Comparison of ENCODE assay signal across 23 cellular contexts in the genomic region with DNA sequence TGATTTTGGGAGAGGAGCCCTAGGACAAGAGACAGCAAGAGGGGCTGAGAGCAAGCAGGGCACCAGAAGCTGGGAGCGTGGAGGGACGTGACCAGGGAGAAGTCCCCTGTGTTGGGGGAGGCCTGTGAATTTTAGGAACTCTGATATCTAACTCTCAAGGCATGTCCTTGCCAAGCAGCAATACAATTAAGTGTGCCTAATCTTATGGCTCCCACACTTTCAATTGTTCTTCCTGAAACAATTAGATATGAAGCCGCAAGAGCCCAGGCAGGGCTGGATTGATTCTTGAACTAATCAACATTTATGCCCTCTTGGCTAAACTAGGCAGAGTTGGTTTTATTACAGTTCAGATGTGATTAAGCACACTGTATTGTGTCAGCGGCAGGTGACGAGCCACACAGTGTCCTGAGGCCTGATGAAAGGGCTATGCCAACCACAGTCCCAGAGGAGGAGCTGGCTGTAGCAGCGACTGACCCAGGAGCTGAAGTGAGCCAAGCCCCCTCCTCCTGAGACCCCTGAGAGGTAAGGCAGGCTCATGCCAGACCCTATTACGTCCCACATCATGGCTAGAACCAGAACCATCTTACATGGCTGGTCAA. TPM values are rescaled to one million over a fixed set of nuclear protein-coding genes. Genes with fewer than 3 reads are reported as not detected.
DNase-seq lines count a peak whose midpoint lies in the region; FAIRE-seq and TF ChIP-seq lines count a peak whose summit lies in the region.
"Had no signal": no experiment of that assay in that cellular context is flagged by ENCODE, and none has a peak within 500 bp of the region (broad histone marks: within the 10 kb centered on the region; RNA-seq: fewer than 3 reads in every experiment).

No MANE protein-coding gene starts in this region.

- H3K27ac ChIP-seq in H1 (ENCODE audit: low read depth, low read length): no peak overlapping the region
- H3K27ac ChIP-seq in neural progenitor cell: no peak overlapping the region
- H3K27ac ChIP-seq: ascending aorta, gastroesophageal sphincter had no signal

- 82% methylated on average over 7 of the region's 7 CpGs; no CpG with 5 or more reads in 1 of the 2 experiments for WGBS in H1 (ENCODE audit: extremely low coverage in 1 of 2, insufficient coverage in 1 of 2, insufficient read length in 1 of 2, insufficient replicate concordance in 2 of 2, low coverage in 1 of 2, low lambda C conversion rate in 2 of 2, missing lambda C conversion rate in 1 of 2), 2 experiments

- H3K36me3 ChIP-seq in H1 (ENCODE audit: control insufficient read depth in 2 of 4, insufficient read depth in 4 of 4, low read length in 3 of 4) (no peaks in the 10 kb centered on the region), neural progenitor cell (no peaks in the 10 kb centered on the region)
- H3K36me3 ChIP-seq: ascending aorta had no signal

- peaks cover 10% of the 10 kb centered on the region for H3K23me2 ChIP-seq in H1 (ENCODE audit: low read depth, low read length)

- H3K4me3 ChIP-seq in H1 (ENCODE audit: extremely low read depth in 1 of 4, insufficient read depth in 2 of 4, low read depth in 3 of 4, low read length in 4 of 4) (no peak overlapping the region), neural progenitor cell (no peak overlapping the region)
- H3K4me3 ChIP-seq: ascending aorta, gastroesophageal sphincter had no signal

- H3K9me3 ChIP-seq in H1 (ENCODE audit: insufficient read depth in 2 of 2, low read depth in 1 of 2, low read length in 1 of 2) (no peaks in the 10 kb centered on the region), neural progenitor cell (ENCODE audit: low read depth) (no peaks in the 10 kb centered on the region)
- H3K9me3 ChIP-seq: ascending aorta, gastroesophageal sphincter, SK-N-SH had no signal

- H3K79me2 ChIP-seq in H1 (ENCODE audit: control insufficient read depth in 1 of 2, insufficient read depth in 2 of 2, low read length in 2 of 2): no peaks in the 10 kb centered on the region; a peak in 2 of 4 replicates
- H3K79me2 ChIP-seq in neural progenitor cell (ENCODE audit: low read depth): peaks cover 4% of the 10 kb centered on the region

- no peak overlapping the region for H3K9ac ChIP-seq in H1 (replicated peaks in 1 of 4; ENCODE audit: extremely low read depth in 1 of 4, low read depth in 3 of 4, low read length in 3 of 4)
- H3K9ac ChIP-seq in neural progenitor cell: no peak overlapping the region
- H3K9ac ChIP-seq: SK-N-SH had no signal

- 0 out of 2 replicates have a peak overlapping the region, but pooled peaks have one; percentile 81 for H2BK15ac ChIP-seq in H1 (ENCODE audit: low read length)

- H3K36me3 Mint-ChIP-seq in osteocyte (ENCODE audit: unreplicated experiment): no peaks in the 10 kb centered on the region
- no peaks in the 10 kb centered on the region for H3K36me3 Mint-ChIP-seq in neural progenitor cell
- H3K36me3 Mint-ChIP-seq: CD4-positive, alpha-beta memory T cell had no signal

- no peak overlapping the region for H2AK5ac ChIP-seq in H1 (ENCODE audit: low read depth, low read length)

- DNase-seq in GM13977 (ENCODE audit: low spot score) (peak; percentile 8), OCI-M1 (lab: John Stamatoyannopoulos, UW) (peak; percentile 62), H1 (ENCODE audit: low read depth in 1 of 2, low spot score in 2 of 2) (no peak), osteocyte (ENCODE audit: extremely low spot score, unreplicated experiment) (no peak), SKM-1 (lab: John Stamatoyannopoulos, UW; ENCODE audit: unreplicated experiment) (no peak), neural progenitor cell (ENCODE audit: low spot score) (no peak), DMS114 treated with DMSO at 0.1 percent for 48 hours (lab: John Stamatoyannopoulos, UW; ENCODE audit: unreplicated experiment) (no peak)
- DNase-seq: activated CD4-positive, CD25-positive, alpha-beta regulatory T cell treated with anti-CD3 and anti-CD28 coated beads, Interleukin-2, amount 50 U/mL, for 72 hours; activated naive CD4-positive, alpha-beta T cell treated with anti-CD3 and anti-CD28 coated beads for 36 hours; activated T-cell treated with anti-CD3 and anti-CD28 coated beads, Interleukin-2, amount 50 U/mL, for 4 hours; CD4-positive, alpha-beta memory T cell; central memory CD4-positive, alpha-beta T cell; naive thymus-derived CD4-positive, alpha-beta T cell; NCI-H1694; NCI-H748 treated with DMSO at 0.1 percent for 48 hours; SK-N-SH; stimulated activated CD4-positive, alpha-beta T cell treated with anti-CD3 and anti-CD28 coated beads, Interleukin-1b, Interleukin-23, amount 100 ng/mL, for 48 hours; stimulated activated naive CD4-positive, alpha-beta T cell; T-helper 9 cell had no signal

- POLR2A ChIA-PET in H1 (lab: Charles Lee; ENCODE audit: partially characterized antibody): interaction anchor here (0.6 to 1.8 kb wide), 3 partner anchors 15 to 675 kb away, joined by 3 to 5 read pairs (median 3); no protein-coding TSS in a partner anchor

- H3K9me3 Mint-ChIP-seq in osteocyte (ENCODE audit: unreplicated experiment) (no peaks in the 10 kb centered on the region), neural progenitor cell (no peaks in the 10 kb centered on the region)
- H3K9me3 Mint-ChIP-seq: activated naive CD4-positive, alpha-beta T cell treated with anti-CD3 and anti-CD28 coated beads for 36 hours; activated T-cell treated with anti-CD3 and anti-CD28 coated beads, Interleukin-2, amount 50 U/mL, for 4 hours; CD4-positive, alpha-beta memory T cell; naive thymus-derived CD4-positive, alpha-beta T cell had no signal

- TF ChIP-seq POLR2A in H1 (IDR thresholded peaks at IDR 0.05; ENCODE audit: control extremely low read depth in 1 of 2, low read depth in 2 of 2, low read length in 2 of 2): no peak

- H3F3A ChIP-seq in neural progenitor cell (ENCODE audit: low read depth): peaks cover 5% of the 10 kb centered on the region

- TF ChIP-seq RAD21 in H1 (IDR thresholded peaks at IDR 0.05 in 1 of 2, conservative IDR thresholded peaks at IDR 0.05 in 1 of 2; ENCODE audit: low read depth in 2 of 2, low read length in 2 of 2): no peak

- no peak for TF ChIP-seq EP300 in H1 (IDR thresholded peaks at IDR 0.05; ENCODE audit: borderline replicate concordance in 1 of 2, low read depth in 2 of 2, low read length in 2 of 2)

- H3K27me3 ChIP-seq in H1 (replicated peaks in 1 of 4; ENCODE audit: control insufficient read depth in 3 of 4, extremely low read depth in 1 of 4, insufficient read depth in 3 of 4, low read length in 3 of 4): no peaks in the 10 kb centered on the region; a peak in 1 of 7 replicates
- no peaks in the 10 kb centered on the region for H3K27me3 ChIP-seq in neural progenitor cell
- H3K27me3 ChIP-seq: ascending aorta, gastroesophageal sphincter had no signal

- no peak overlapping the region for H2AFZ ChIP-seq in H1 (ENCODE audit: low read length)
- no peak overlapping the region for H2AFZ ChIP-seq in neural progenitor cell (replicated peaks)

- no peak for FAIRE-seq in H1 (lab: Jason Lieb, UNC)
- FAIRE-seq: GM12892, keratinocyte had no signal

- H3K4me3 Mint-ChIP-seq in osteocyte (ENCODE audit: unreplicated experiment) (no peak overlapping the region), neural progenitor cell (no peak overlapping the region)
- H3K4me3 Mint-ChIP-seq: activated naive CD4-positive, alpha-beta T cell treated with anti-CD3 and anti-CD28 coated beads for 36 hours; activated T-cell treated with anti-CD3 and anti-CD28 coated beads, Interleukin-2, amount 50 U/mL, for 4 hours; CD4-positive, alpha-beta memory T cell; naive thymus-derived CD4-positive, alpha-beta T cell had no signal

- peaks cover 16% of the 10 kb centered on the region for H3K4me1 Mint-ChIP-seq in osteocyte (ENCODE audit: unreplicated experiment)
- peaks cover 6% of the 10 kb centered on the region for H3K4me1 Mint-ChIP-seq in neural progenitor cell

- H2BK12ac ChIP-seq in H1 (ENCODE audit: low read depth, low read length): no peak overlapping the region

- no peak overlapping the region for H2BK20ac ChIP-seq in H1 (ENCODE audit: low read length)

- CTCF ChIA-PET in H1 (lab: Charles Lee; ENCODE audit: partially characterized antibody): interaction anchor here (1.4 kb wide), 1 partner anchor 13 kb away, joined by 8 read pairs; no protein-coding TSS in a partner anchor

- in situ Hi-C loops in GM13977 (cut with MboI; ENCODE audit: low pct_unique_long_range_greater_than_20kb, low sequenced_read_pairs, unreplicated experiment): no loop called here

- no peak overlapping the region for H4K8ac ChIP-seq in H1 (ENCODE audit: extremely low read depth, insufficient read depth, low read length)

- no peaks in the 10 kb centered on the region for H3K79me1 ChIP-seq in H1 (ENCODE audit: low read depth, low read length)

- H3K56ac ChIP-seq in H1 (replicated peaks; ENCODE audit: insufficient read length, low read depth, low read length): no peak overlapping the region

- no peaks in the 10 kb centered on the region for H3K27me3 Mint-ChIP-seq in osteocyte (ENCODE audit: unreplicated experiment)
- peaks cover 4% of the 10 kb centered on the region for H3K27me3 Mint-ChIP-seq in neural progenitor cell (ENCODE audit: insufficient read depth, low read depth)
- H3K27me3 Mint-ChIP-seq: CD4-positive, alpha-beta memory T cell; naive thymus-derived CD4-positive, alpha-beta T cell had no signal

- no peak overlapping the region for H3K4ac ChIP-seq in H1 (replicated peaks; ENCODE audit: insufficient read length, low read depth, low read length)

- no peak overlapping the region for H4K91ac ChIP-seq in H1 (replicated peaks; ENCODE audit: insufficient read length, low read length)

- peak overlapping the region; percentile 57 for H3K27ac Mint-ChIP-seq in osteocyte (ENCODE audit: unreplicated experiment)
- no peak overlapping the region for H3K27ac Mint-ChIP-seq in neural progenitor cell
- H3K27ac Mint-ChIP-seq: activated naive CD4-positive, alpha-beta T cell treated with anti-CD3 and anti-CD28 coated beads for 36 hours; CD4-positive, alpha-beta memory T cell had no signal

- no peak overlapping the region for H4K5ac ChIP-seq in H1 (ENCODE audit: insufficient read length, low read depth, low read length)

- H3K4me2 ChIP-seq in H1 (ENCODE audit: insufficient read depth in 1 of 2, low read depth in 2 of 2, low read length in 2 of 2) (no peak overlapping the region), neural progenitor cell (no peak overlapping the region)
- H3K4me2 ChIP-seq: SK-N-SH had no signal

- no peak overlapping the region for H2BK120ac ChIP-seq in H1 (replicated peaks; ENCODE audit: low read depth, low read length)

- peaks cover 0 to 4% (median 3%) of the 10 kb centered on the region in 4 experiments; a peak in 3 of 7 replicates for H3K4me1 ChIP-seq in H1 (replicated peaks in 1 of 4; ENCODE audit: control insufficient read depth in 3 of 4, insufficient read depth in 4 of 4, low read length in 3 of 4)
- H3K4me1 ChIP-seq in neural progenitor cell: peaks cover 1% of the 10 kb centered on the region

- no peak overlapping the region; the same call in 1 of the 2 replicates for H3K18ac ChIP-seq in H1 (ENCODE audit: extremely low read depth, low read length)

- no peak overlapping the region for H3K14ac ChIP-seq in H1 (ENCODE audit: insufficient read length)

- TF ChIP-seq CTCF in GM13977 (IDR thresholded peaks at IDR 0.05; ENCODE audit: extremely low read depth, insufficient read depth, missing control alignments) (no peak), H1 (IDR thresholded peaks at IDR 0.05; ENCODE audit: control extremely low read depth in 1 of 3, insufficient read depth in 1 of 3, low read depth in 1 of 3, low read length in 3 of 3) (no peak), osteocyte (IDR thresholded peaks at IDR 0.05) (no peak), neural progenitor cell (IDR thresholded peaks at IDR 0.05) (no peak)

- H2BK5ac ChIP-seq in H1 (ENCODE audit: low read depth, low read length): no peak overlapping the region

- H3K23ac ChIP-seq in H1 (ENCODE audit: insufficient read length): no peak overlapping the region

- H4K20me1 ChIP-seq in H1 (replicated peaks in 1 of 2; ENCODE audit: control insufficient read depth in 1 of 2, insufficient read depth in 2 of 2, low read length in 2 of 2) (peaks cover 0 to under 1% of the 10 kb centered on the region in 2 experiments), neural progenitor cell (ENCODE audit: low read depth) (no peaks in the 10 kb centered on the region)

RNA-seq across cellular contexts. Expression of a gene that starts 4.2 kb away (rescaled TPM):
- 24.3 and 24.4 TPM in 2 replicates for total RNA-seq in H1 (2021; fragmentation: NEBNext Ultra II Directional; extraction: Animal tissue kit (Norgen Biotek cat#: 25700))
- 9.9 and 12.3 TPM in 2 replicates for polyA plus RNA-seq in H1 (2011; rRNA removed)
- 10.5 TPM for polyA plus RNA-seq in H1 (2011; cell fraction: cytosol; rRNA removed)
- 20.9 TPM for polyA plus RNA-seq in H1 (2011; cell fraction: nucleus; rRNA removed)
- 12.7 to 16.2 TPM (median 15.3 TPM) in 4 replicates for polyA plus RNA-seq in H1 (2012, experiment 1 of 2)
- 15.0 TPM for polyA plus RNA-seq in H1 (2012, experiment 2 of 2)
- polyA plus RNA-seq in H1 (2013, experiment 1 of 2): 10.4 TPM
- polyA plus RNA-seq in H1 (2013, experiment 2 of 2): 9.8 TPM
- 22.1 and 29.6 TPM in 2 replicates for polyA minus RNA-seq in H1 (2011; rRNA and poly(A)+ RNA removed)
- 15.1 TPM for polyA minus RNA-seq in H1 (2011; cell fraction: cytosol; rRNA and poly(A)+ RNA removed)
- 15.9 TPM for polyA minus RNA-seq in H1 (2011; cell fraction: nucleus; rRNA and poly(A)+ RNA removed)
- 47.0 and 49.7 TPM in 2 replicates for total RNA-seq in osteocyte
- total RNA-seq in neural progenitor cell (ENCODE audit: low replicate concordance): 14.1 and 23.4 TPM in 2 replicates

RNA-seq across cellular contexts. Expression of a gene that starts 22.1 kb away (rescaled TPM):
- 3.4 and 3.7 TPM in 2 replicates for total RNA-seq in H1 (2021; fragmentation: NEBNext Ultra II Directional; extraction: Animal tissue kit (Norgen Biotek cat#: 25700))
- polyA plus RNA-seq in H1 (2011; rRNA removed): 3.3 and 4.0 TPM in 2 replicates
- polyA plus RNA-seq in H1 (2011; cell fraction: cytosol; rRNA removed): 3.0 TPM
- 3.1 TPM for polyA plus RNA-seq in H1 (2011; cell fraction: nucleus; rRNA removed)
- 3.0 to 4.2 TPM (median 3.7 TPM) in 4 replicates for polyA plus RNA-seq in H1 (2012, experiment 1 of 2)
- 2.7 TPM for polyA plus RNA-seq in H1 (2012, experiment 2 of 2)
- polyA plus RNA-seq in H1 (2013, experiment 1 of 2): 1.9 TPM
- 1.6 TPM for polyA plus RNA-seq in H1 (2013, experiment 2 of 2)
- 2.3 and 4.1 TPM in 2 replicates for polyA minus RNA-seq in H1 (2011; rRNA and poly(A)+ RNA removed)
- polyA minus RNA-seq in H1 (2011; cell fraction: cytosol; rRNA and poly(A)+ RNA removed): 3.4 TPM
- 3.4 TPM for polyA minus RNA-seq in H1 (2011; cell fraction: nucleus; rRNA and poly(A)+ RNA removed)
- total RNA-seq in osteocyte (22.8 and 24.3 TPM in 2 replicates), neural progenitor cell (ENCODE audit: low replicate concordance) (1.2 and 3.4 TPM in 2 replicates)

RNA-seq across cellular contexts. Expression of a gene that starts 46.3 kb away (rescaled TPM):
- 30.3 and 31.2 TPM in 2 replicates for total RNA-seq in H1 (2021; fragmentation: NEBNext Ultra II Directional; extraction: Animal tissue kit (Norgen Biotek cat#: 25700))
- 21.7 and 32.4 TPM in 2 replicates for polyA plus RNA-seq in H1 (2011; rRNA removed)
- 21.8 TPM for polyA plus RNA-seq in H1 (2011; cell fraction: cytosol; rRNA removed)
- 69.1 TPM for polyA plus RNA-seq in H1 (2011; cell fraction: nucleus; rRNA removed)
- 28.3 to 33.6 TPM (median 29.7 TPM) in 4 replicates for polyA plus RNA-seq in H1 (2012, experiment 1 of 2)
- 28.7 TPM for polyA plus RNA-seq in H1 (2012, experiment 2 of 2)
- polyA plus RNA-seq in H1 (2013, experiment 1 of 2): 18.1 TPM
- polyA plus RNA-seq in H1 (2013, experiment 2 of 2): 16.5 TPM
- 12.9 and 21.6 TPM in 2 replicates for polyA minus RNA-seq in H1 (2011; rRNA and poly(A)+ RNA removed)
- 19.9 TPM for polyA minus RNA-seq in H1 (2011; cell fraction: cytosol; rRNA and poly(A)+ RNA removed)
- 16.8 TPM for polyA minus RNA-seq in H1 (2011; cell fraction: nucleus; rRNA and poly(A)+ RNA removed)
- 193 and 197 TPM in 2 replicates for total RNA-seq in osteocyte
- total RNA-seq in neural progenitor cell (ENCODE audit: low replicate concordance): 9.3 and 22.9 TPM in 2 replicates

RNA-seq across cellular contexts. Expression of a gene that starts 46.8 kb away (rescaled TPM):
- total RNA-seq in H1 (2021; fragmentation: NEBNext Ultra II Directional; extraction: Animal tissue kit (Norgen Biotek cat#: 25700)): 57.5 and 62.0 TPM in 2 replicates
- 14.9 and 17.1 TPM in 2 replicates for polyA plus RNA-seq in H1 (2011; rRNA removed)
- polyA plus RNA-seq in H1 (2011; cell fraction: cytosol; rRNA removed): 29.9 TPM
- 17.3 TPM for polyA plus RNA-seq in H1 (2011; cell fraction: nucleus; rRNA removed)
- 31.4 to 38.8 TPM (median 37.2 TPM) in 4 replicates for polyA plus RNA-seq in H1 (2012, experiment 1 of 2)
- polyA plus RNA-seq in H1 (2012, experiment 2 of 2): 6.6 TPM
- polyA plus RNA-seq in H1 (2013, experiment 1 of 2): 28.6 TPM
- 29.2 TPM for polyA plus RNA-seq in H1 (2013, experiment 2 of 2)
- polyA minus RNA-seq in H1 (2011; rRNA and poly(A)+ RNA removed): 39.2 and 47.6 TPM in 2 replicates
- polyA minus RNA-seq in H1 (2011; cell fraction: cytosol; rRNA and poly(A)+ RNA removed): 24.0 TPM
- polyA minus RNA-seq in H1 (2011; cell fraction: nucleus; rRNA and poly(A)+ RNA removed): 43.3 TPM
- total RNA-seq in osteocyte (41.9 and 54.2 TPM in 2 replicates), neural progenitor cell (ENCODE audit: low replicate concordance) (55.7 and 60.7 TPM in 2 replicates)

RNA-seq across cellular contexts. Expression of a gene that starts 55.9 kb away (rescaled TPM):
- 51.6 and 52.8 TPM in 2 replicates for total RNA-seq in H1 (2021; fragmentation: NEBNext Ultra II Directional; extraction: Animal tissue kit (Norgen Biotek cat#: 25700))
- 17.7 and 25.2 TPM in 2 replicates for polyA plus RNA-seq in H1 (2011; rRNA removed)
- 27.2 TPM for polyA plus RNA-seq in H1 (2011; cell fraction: cytosol; rRNA removed)
- 20.7 TPM for polyA plus RNA-seq in H1 (2011; cell fraction: nucleus; rRNA removed)
- polyA plus RNA-seq in H1 (2012, experiment 1 of 2): 30.1 to 45.6 TPM (median 44.3 TPM) in 4 replicates
- 37.2 TPM for polyA plus RNA-seq in H1 (2012, experiment 2 of 2)
- polyA plus RNA-seq in H1 (2013, experiment 1 of 2): 25.0 TPM
- polyA plus RNA-seq in H1 (2013, experiment 2 of 2): 25.0 TPM
- polyA minus RNA-seq in H1 (2011; rRNA and poly(A)+ RNA removed): 18.1 and 24.6 TPM in 2 replicates
- polyA minus RNA-seq in H1 (2011; cell fraction: cytosol; rRNA and poly(A)+ RNA removed): 29.3 TPM
- polyA minus RNA-seq in H1 (2011; cell fraction: nucleus; rRNA and poly(A)+ RNA removed): 17.5 TPM
- total RNA-seq in osteocyte (87.7 and 92.2 TPM in 2 replicates), neural progenitor cell (ENCODE audit: low replicate concordance) (5.0 and 28.9 TPM in 2 replicates)

Comparison
In these comparisons a context has a peak if more than half of its experiments do, and no peak if none do; other contexts are left out.
1. DNase-seq: peak in GM13977 (single experiment) and OCI-M1 (single experiment); none in H1 (0 of 2), osteocyte (single experiment), SKM-1 (single experiment), neural progenitor cell (single experiment) and DMS114 treated with DMSO at 0.1 percent for 48 hours (single experiment).